In genomic region chr19:7871530-7872305, GRCh38 we compare ENCODE assay signal across 8 cellular contexts. TPM values are rescaled to one million over a fixed set of nuclear protein-coding genes. Genes with fewer than 3 reads are reported as not detected.
DNase-seq lines count a peak whose midpoint lies in the region; ATAC-seq and TF ChIP-seq lines count a peak whose summit lies in the region.

No MANE protein-coding gene starts in this region.

- peak overlapping the region; percentile 85 for H2BK15ac ChIP-seq in neuronal stem cell (ENCODE audit: low read length)

- H3K27ac Mint-ChIP-seq in CD8-positive, alpha-beta T cell, result peak overlapping the region; percentile 41

- peak overlapping the region; percentile 61 for H3K4me3 Mint-ChIP-seq in CD8-positive, alpha-beta T cell

- H3K9me3 Mint-ChIP-seq in CD8-positive, alpha-beta T cell, result no peaks in the 10 kb centered on the region

- H3K79me1 ChIP-seq in neuronal stem cell (ENCODE audit: low read depth, low read length), result peaks cover 3% of the 10 kb centered on the region

- H3K4me1 Mint-ChIP-seq in CD8-positive, alpha-beta T cell (ENCODE audit: low read depth), result peaks cover 39% of the 10 kb centered on the region

- H3K9me3 ChIP-seq in CD8-positive, alpha-beta T cell (ENCODE audit: low read length), result no peaks in the 10 kb centered on the region
- H3K9me3 ChIP-seq in SJCRH30 (replicated peaks), result no peaks in the 10 kb centered on the region
- no peaks in the 10 kb centered on the region for H3K9me3 ChIP-seq in neuronal stem cell (replicated peaks in 1 of 2; ENCODE audit: control insufficient read depth in 2 of 2, insufficient read depth in 1 of 2, low read depth in 1 of 2, low read length in 2 of 2)
- H3K9me3 ChIP-seq in stomach smooth muscle (ENCODE audit: control insufficient read depth in 2 of 2, low read length in 2 of 2), result no peaks in the 10 kb centered on the region

- H2BK120ac ChIP-seq in neuronal stem cell (ENCODE audit: low read depth, low read length), result no peak overlapping the region

- H2AFZ ChIP-seq in neuronal stem cell (ENCODE audit: low read length), result peak overlapping the region; percentile 81

- POLR2A ChIA-PET in CD8-positive, alpha-beta T cell (lab: Charles Lee), result interaction anchor here (1.2 kb wide), 1 partner anchor 30 kb away, joined by 4 read pairs; no protein-coding TSS in a partner anchor

- no peak overlapping the region for H3K9ac ChIP-seq in neuronal stem cell (ENCODE audit: low read depth, low read length, poor library complexity)
- no peak overlapping the region for H3K9ac ChIP-seq in stomach smooth muscle (ENCODE audit: low read length in 2 of 2)

- H3K4ac ChIP-seq in neuronal stem cell (ENCODE audit: low read length), result no peak overlapping the region

- no peak overlapping the region for H2BK12ac ChIP-seq in neuronal stem cell (ENCODE audit: low read length)

- H2AK5ac ChIP-seq in neuronal stem cell (ENCODE audit: low read depth, low read length), result peak overlapping the region; percentile 40

- ATAC-seq in CD8-positive, alpha-beta T cell, result peak; percentile 32

- H3K4me1 ChIP-seq in CD8-positive, alpha-beta T cell (ENCODE audit: insufficient read depth, low read length), result peaks cover 57% of the 10 kb centered on the region
- H3K4me1 ChIP-seq in SJCRH30, result no peaks in the 10 kb centered on the region; the same call in 1 of the 2 replicates
- peaks cover 33 to 34% of the 10 kb centered on the region in 2 donors for H3K4me1 ChIP-seq in neuronal stem cell (ENCODE audit: control insufficient read depth in 2 of 2, insufficient read depth in 1 of 2, low read depth in 1 of 2, low read length in 2 of 2)
- H3K4me1 ChIP-seq in stomach smooth muscle (ENCODE audit: control insufficient read depth, insufficient read depth, low read length), result peaks cover 37% of the 10 kb centered on the region

- H3K27me3 ChIP-seq in CD8-positive, alpha-beta T cell (ENCODE audit: insufficient read depth, low read length), result peaks cover 4% of the 10 kb centered on the region
- H3K27me3 ChIP-seq in SJCRH30 (peaks cover 6% of the 10 kb centered on the region), neuronal stem cell (ENCODE audit: control insufficient read depth in 3 of 3, insufficient read depth in 3 of 3, low read depth in 1 of 3, low read length in 3 of 3) (no peaks in the 10 kb centered on the region), stomach smooth muscle (ENCODE audit: control insufficient read depth in 1 of 2, insufficient read depth in 2 of 2, low read length in 2 of 2) (peaks cover 26 to 32% of the 10 kb centered on the region in 2 donors)

- H3K27me3 Mint-ChIP-seq in CD8-positive, alpha-beta T cell (ENCODE audit: low read depth), result peaks cover 18% of the 10 kb centered on the region

- H4K91ac ChIP-seq in neuronal stem cell (ENCODE audit: low read depth, low read length, poor library complexity), result no peak overlapping the region

- H3K27ac ChIP-seq in CD8-positive, alpha-beta T cell (ENCODE audit: low read depth, low read length), result no peak overlapping the region
- H3K27ac ChIP-seq in SJCRH30, result no peak overlapping the region
- peak overlapping the region; percentile 97 for H3K27ac ChIP-seq in neuronal stem cell (replicated peaks; ENCODE audit: low read length)
- no peak overlapping the region for H3K27ac ChIP-seq in stomach smooth muscle (ENCODE audit: low read length)

- peak; percentile 43 to 94 (median 75) for DNase-seq in CD8-positive, alpha-beta T cell
- peak; percentile 67 for DNase-seq in HuH-7.5 (ENCODE audit: low spot score)
- peak; percentile 95 to 96 for DNase-seq in SJCRH30
- DNase-seq in activated gamma-delta T cell (lab: John Stamatoyannopoulos, UW), result peak; percentile 62
- DNase-seq in fibroblast of villous mesenchyme (ENCODE audit: low read depth), result peak; percentile 89
- peak; percentile 97 for DNase-seq in neuronal stem cell (ENCODE audit: low spot score)
- no peak for DNase-seq in NCI-H1092 treated with DMSO at 0.1 percent for 48 hours (lab: John Stamatoyannopoulos, UW)

- H3K18ac ChIP-seq in neuronal stem cell (ENCODE audit: low read length), result peak overlapping the region; percentile 61

- H3K14ac ChIP-seq in neuronal stem cell (ENCODE audit: low read length), result no peak overlapping the region

- H4K8ac ChIP-seq in neuronal stem cell (ENCODE audit: low read depth, low read length), result no peak overlapping the region

- H2BK5ac ChIP-seq in neuronal stem cell (ENCODE audit: low read length), result peak overlapping the region; percentile 84

- intact Hi-C loops in CD8-positive, alpha-beta T cell (cut with DNase I, micrococcal nuclease), result loop anchor here in 1 of 2 experiments (1.0 kb wide), 1 partner anchor 9 kb away; no protein-coding TSS in a partner anchor

- no peak for TF ChIP-seq CTCF in CD8-positive, alpha-beta T cell (IDR thresholded peaks at IDR 0.05)
- no peak for TF ChIP-seq CTCF in fibroblast of villous mesenchyme (IDR thresholded peaks at IDR 0.05; ENCODE audit: insufficient read depth, low read depth, low read length)

- peak overlapping the region; percentile 56 for H3K4me2 ChIP-seq in neuronal stem cell (ENCODE audit: insufficient read depth, low read length, poor library complexity, severe bottlenecking)

- H3K23ac ChIP-seq in neuronal stem cell (ENCODE audit: low read depth, low read length, poor library complexity), result peak overlapping the region; percentile 91

- no peaks in the 10 kb centered on the region for H3K36me3 ChIP-seq in CD8-positive, alpha-beta T cell (ENCODE audit: insufficient read depth, low read length)
- H3K36me3 ChIP-seq in SJCRH30 (no peaks in the 10 kb centered on the region), neuronal stem cell (replicated peaks in 1 of 2; ENCODE audit: control insufficient read depth in 2 of 2, insufficient read depth in 2 of 2, low read length in 2 of 2) (peaks cover 2 to 24% of the 10 kb centered on the region in 2 donors), stomach smooth muscle (ENCODE audit: control insufficient read depth in 2 of 2, insufficient read depth in 2 of 2, low read length in 2 of 2) (no peaks in the 10 kb centered on the region)

- H3K36me3 Mint-ChIP-seq in CD8-positive, alpha-beta T cell, result no peaks in the 10 kb centered on the region

- CTCF ChIA-PET in CD8-positive, alpha-beta T cell (lab: Charles Lee), result no interaction called here

- no CpG with 5 or more reads among the region's 30 CpGs for WGBS in neuronal stem cell (ENCODE audit: extremely low coverage in 2 of 2, insufficient read length in 2 of 2, insufficient replicate concordance in 1 of 2), 2 donors

- H3K4me3 ChIP-seq in CD8-positive, alpha-beta T cell (ENCODE audit: low read depth, low read length), result peak overlapping the region; percentile 14
- H3K4me3 ChIP-seq in SJCRH30 (peak overlapping the region; percentile 18), fibroblast of villous mesenchyme (ENCODE audit: low read depth, low read length) (peak overlapping the region; percentile 56), neuronal stem cell (ENCODE audit: low read length in 2 of 2) (peak overlapping the region; percentile 27 to 45), stomach smooth muscle (ENCODE audit: low read length in 2 of 2) (peak overlapping the region; percentile 57 to 71)

RNA-seq across cellular contexts. Expression of gene PRR36, which starts 2.5 kb away (rescaled TPM):
- total RNA-seq in CD8-positive, alpha-beta T cell, result under 1 TPM; 0.19 to 0.47 TPM
- total RNA-seq in SJCRH30 (2014; rRNA removed; shearing (Covaris generic)), result not detected in 2 replicates
- total RNA-seq in fibroblast of villous mesenchyme, result under 0.01 TPM in 1 of 2 replicates, not detected in the other
- 21.9 TPM for polyA plus RNA-seq in neuronal stem cell (2013, experiment 1 of 2)
- 22.3 TPM for polyA plus RNA-seq in neuronal stem cell (2013, experiment 2 of 2)

RNA-seq across cellular contexts. Expression of gene LRRC8E, which starts 16.6 kb away (rescaled TPM):
- total RNA-seq in CD8-positive, alpha-beta T cell, result not detected
- 0.04 and 0.15 TPM in 2 replicates for total RNA-seq in SJCRH30 (2014; rRNA removed; shearing (Covaris generic))
- 6.0 and 7.4 TPM in 2 replicates for total RNA-seq in fibroblast of villous mesenchyme
- polyA plus RNA-seq in neuronal stem cell (2013, experiment 1 of 2), result 0.17 TPM
- 0.24 TPM for polyA plus RNA-seq in neuronal stem cell (2013, experiment 2 of 2)

RNA-seq across cellular contexts. Expression of gene MAP2K7, which starts 32.0 kb away (rescaled TPM):
- total RNA-seq in CD8-positive, alpha-beta T cell, result 100 to 1,000 TPM; 127 to 135 TPM
- total RNA-seq in SJCRH30 (2014; rRNA removed; shearing (Covaris generic)), result 12.9 and 13.6 TPM in 2 replicates
- total RNA-seq in fibroblast of villous mesenchyme, result 12.1 and 12.2 TPM in 2 replicates
- polyA plus RNA-seq in neuronal stem cell (2013, experiment 1 of 2), result 32.5 TPM
- 32.3 TPM for polyA plus RNA-seq in neuronal stem cell (2013, experiment 2 of 2)

RNA-seq across cellular contexts. Expression of gene EVI5L, which starts 41.7 kb away (rescaled TPM):
- total RNA-seq in CD8-positive, alpha-beta T cell, result 1 to 10 TPM; 4.1 to 4.2 TPM
- total RNA-seq in SJCRH30 (2014; rRNA removed; shearing (Covaris generic)), result 5.5 and 6.0 TPM in 2 replicates
- total RNA-seq in fibroblast of villous mesenchyme, result 24.8 and 25.5 TPM in 2 replicates
- polyA plus RNA-seq in neuronal stem cell (2013, experiment 1 of 2), result 7.4 TPM
- polyA plus RNA-seq in neuronal stem cell (2013, experiment 2 of 2), result 7.5 TPM

RNA-seq across cellular contexts. Expression of gene TGFBR3L, which starts 42.9 kb away (rescaled TPM):
- 1 to 10 TPM; 2.1 to 2.7 TPM for total RNA-seq in CD8-positive, alpha-beta T cell
- total RNA-seq in SJCRH30 (2014; rRNA removed; shearing (Covaris generic)), result not detected in 2 replicates
- total RNA-seq in fibroblast of villous mesenchyme, result 0.86 and 0.97 TPM in 2 replicates
- 1.3 TPM for polyA plus RNA-seq in neuronal stem cell (2013, experiment 1 of 2)
- polyA plus RNA-seq in neuronal stem cell (2013, experiment 2 of 2), result 1.9 TPM

Comparison
In these comparisons a context has a peak if more than half of its experiments do, and no peak if none do; other contexts are left out.
1. H3K4me3 ChIP-seq: peak in every context shown above with its lines; median percentile 64 in stomach smooth muscle; 56 in fibroblast of villous mesenchyme; 36 in neuronal stem cell; 18 in SJCRH30; 14 in CD8-positive, alpha-beta T cell.